Comparison of ENCODE assay signal across 29 cellular contexts in genomic region chr13:61901946-61902541, GRCh38.
"Had no signal": no experiment of that assay in that cellular context is flagged by ENCODE, and none has a peak within 500 bp of the region (broad histone marks: within the 10 kb centered on the region; RNA-seq: fewer than 3 reads in every experiment).

No MANE protein-coding gene starts in this region.

- H3K27me3 ChIP-seq: neutrophil, ovary, right lobe of liver, sigmoid colon, stomach, thyroid gland, tibial nerve, upper lobe of left lung, vagina had no signal

- H3K9ac ChIP-seq: parathyroid adenoma had no signal

- H3K79me2 ChIP-seq: parathyroid adenoma had no signal

- ATAC-seq: natural killer cell treated with Interleukin-12 subunit alpha and Interleukin-12 subunit beta and Interleukin-15 and Interleukin-18, amount 100 ng/mL, for 72 hours; psoas muscle; right cardiac atrium; right lobe of liver; stimulated activated effector memory CD8-positive, alpha-beta T cell treated with anti-CD3 and anti-CD28 coated beads, Interleukin-12 subunit alpha, Interleukin-12 subunit beta, amount 100 ng/mL, for 72 hours; stimulated activated naive B cell treated with anti-CD40 and anti-IgM and Interleukin-4, amounts not matched to agents 10 μg/mL and 1 μg/mL and 100 μg/mL, for 72 hours had no signal

- DNase-seq: nephron progenitor cell; nucleus accumbens; ovary; posterior cingulate gyrus; psoas muscle; right cardiac atrium; right lobe of liver; sigmoid colon; small intestine; stimulated activated CD4-positive, alpha-beta T cell treated with anti-CD3 and anti-CD28 coated beads, Interleukin-15, amount 100 ng/mL, for 24 hours; stimulated activated CD4-positive, alpha-beta T cell treated with anti-CD3 and anti-CD28 coated beads, Interleukin-2, amount 100 ng/mL, for 24 hours; stimulated activated CD4-positive, alpha-beta T cell treated with anti-CD3 and anti-CD28 coated beads, Interleukin-2, amount 100 ng/mL, for 48 hours; stimulated activated CD4-positive, alpha-beta T cell treated with anti-CD3 and anti-CD28 coated beads, Interleukin-4, amount 100 ng/mL, for 24 hours; stimulated activated naive B cell treated with anti-CD40 and anti-IgM and Interleukin-4, amounts not matched to agents 10 μg/mL and 1 μg/mL and 100 μg/mL, for 72 hours; stimulated activated naive CD4-positive, alpha-beta T cell treated with Interleukin-2 at 50 U/mL for 16 hours; stomach; thyroid gland; trophoblast cell; upper lobe of left lung had no signal

- H3K4me3 Mint-ChIP-seq: natural killer cell treated with Interleukin-12 subunit alpha and Interleukin-12 subunit beta and Interleukin-15 and Interleukin-18, amount 100 ng/mL, for 72 hours; nephron progenitor cell; neural crest cell; stimulated activated effector memory CD8-positive, alpha-beta T cell treated with anti-CD3 and anti-CD28 coated beads, Interleukin-12 subunit alpha, Interleukin-12 subunit beta, amount 100 ng/mL, for 72 hours; stimulated activated naive B cell treated with anti-CD40 and anti-IgM and Interleukin-4, amounts not matched to agents 10 μg/mL and 1 μg/mL and 100 μg/mL, for 72 hours; stimulated activated naive CD8-positive, alpha-beta T cell treated with anti-CD3 and anti-CD28 coated beads, Interleukin-15, Interleukin-2, amounts not matched to agents 100 ng/mL and 50 ng/mL, for 24 hours had no signal

- H3K4me1 Mint-ChIP-seq: nephron progenitor cell; neural crest cell; stimulated activated effector memory CD8-positive, alpha-beta T cell treated with anti-CD3 and anti-CD28 coated beads, Interleukin-12 subunit alpha, Interleukin-12 subunit beta, amount 100 ng/mL, for 72 hours; stimulated activated naive B cell treated with anti-CD40 and anti-IgM and Interleukin-4, amounts not matched to agents 10 μg/mL and 1 μg/mL and 100 μg/mL, for 72 hours had no signal

- H2AFZ ChIP-seq: parathyroid adenoma had no signal

- H3K27ac ChIP-seq: neutrophil, ovary, parathyroid adenoma, psoas muscle, right lobe of liver, sigmoid colon, stomach, thoracic aorta, thyroid gland, tibial nerve, upper lobe of left lung, vagina had no signal

- H3K27me3 Mint-ChIP-seq: natural killer cell treated with Interleukin-12 subunit alpha and Interleukin-12 subunit beta and Interleukin-15 and Interleukin-18, amount 100 ng/mL, for 72 hours; progenitor cell of endocrine pancreas; stimulated activated naive B cell treated with anti-CD40 and anti-IgM and Interleukin-4, amounts not matched to agents 10 μg/mL and 1 μg/mL and 100 μg/mL, for 72 hours; stimulated activated naive CD8-positive, alpha-beta T cell treated with anti-CD3 and anti-CD28 coated beads, Interleukin-15, Interleukin-2, amounts not matched to agents 100 ng/mL and 50 ng/mL, for 24 hours had no signal

- H3K36me3 ChIP-seq: neutrophil, ovary, right lobe of liver, sigmoid colon, stomach, thoracic aorta, thyroid gland, tibial nerve, upper lobe of left lung, vagina had no signal

- H3K9me3 ChIP-seq: neutrophil, ovary, psoas muscle, right lobe of liver, sigmoid colon, stomach, thoracic aorta, thyroid gland, tibial nerve, upper lobe of left lung, vagina had no signal

- H3K27ac Mint-ChIP-seq: natural killer cell treated with Interleukin-12 subunit alpha and Interleukin-12 subunit beta and Interleukin-15 and Interleukin-18, amount 100 ng/mL, for 72 hours; nephron progenitor cell; progenitor cell of endocrine pancreas; stimulated activated effector memory CD8-positive, alpha-beta T cell treated with anti-CD3 and anti-CD28 coated beads, Interleukin-12 subunit alpha, Interleukin-12 subunit beta, amount 100 ng/mL, for 72 hours; stimulated activated naive B cell treated with anti-CD40 and anti-IgM and Interleukin-4, amounts not matched to agents 10 μg/mL and 1 μg/mL and 100 μg/mL, for 72 hours; stimulated activated naive CD8-positive, alpha-beta T cell treated with anti-CD3 and anti-CD28 coated beads, Interleukin-15, Interleukin-2, amounts not matched to agents 100 ng/mL and 50 ng/mL, for 24 hours had no signal

- H3K4me1 ChIP-seq: parathyroid adenoma, psoas muscle, right lobe of liver, sigmoid colon, stomach, tibial nerve, upper lobe of left lung, vagina had no signal

- H3K9me3 Mint-ChIP-seq: nephron progenitor cell, neural crest cell had no signal

- H3K4me3 ChIP-seq: ovary, psoas muscle, right lobe of liver, sigmoid colon, stomach, thoracic aorta, thyroid gland, tibial nerve, upper lobe of left lung, vagina had no signal

- H3K36me3 Mint-ChIP-seq: natural killer cell treated with Interleukin-12 subunit alpha and Interleukin-12 subunit beta and Interleukin-15 and Interleukin-18, amount 100 ng/mL, for 72 hours; stimulated activated effector memory CD8-positive, alpha-beta T cell treated with anti-CD3 and anti-CD28 coated beads, Interleukin-12 subunit alpha, Interleukin-12 subunit beta, amount 100 ng/mL, for 72 hours; stimulated activated naive B cell treated with anti-CD40 and anti-IgM and Interleukin-4, amounts not matched to agents 10 μg/mL and 1 μg/mL and 100 μg/mL, for 72 hours had no signal
